Comparison of ENCODE assay signal across 17 cellular contexts in genomic region chr14:38948171-38948570, GRCh38.
DNase-seq lines count a peak whose midpoint lies in the region; ATAC-seq and TF ChIP-seq lines count a peak whose summit lies in the region.
"Had no signal": no experiment of that assay in that cellular context is flagged by ENCODE, and none has a peak within 500 bp of the region (broad histone marks: within the 10 kb centered on the region; RNA-seq: fewer than 3 reads in every experiment).

No MANE protein-coding gene starts in this region.

- no peaks in the 10 kb centered on the region for H3K36me3 ChIP-seq in osteoblast (ENCODE audit: insufficient read depth, low read length)
- H3K36me3 ChIP-seq: adrenal gland, gastroesophageal sphincter, spleen had no signal

- peaks cover 4% of the 10 kb centered on the region for H3K4me1 ChIP-seq in osteoblast (ENCODE audit: insufficient read depth, low read length)
- H3K4me1 ChIP-seq: adrenal gland, spleen had no signal

- ATAC-seq in GM18519 (IDR thresholded peaks at IDR 0.05; ENCODE audit: low FRiP score, unreplicated experiment) (no peak), GM18867 (IDR thresholded peaks at IDR 0.05; ENCODE audit: unreplicated experiment) (no peak)
- ATAC-seq: gastroesophageal sphincter had no signal

- H4K20me1 ChIP-seq in osteoblast (ENCODE audit: insufficient read depth, low read length): no peaks in the 10 kb centered on the region

- no peak overlapping the region for H2AFZ ChIP-seq in osteoblast (ENCODE audit: low read length)

- no peaks in the 10 kb centered on the region for H3K27me3 ChIP-seq in osteoblast (ENCODE audit: insufficient read depth, low read length)
- H3K27me3 ChIP-seq: adrenal gland, gastroesophageal sphincter, spleen had no signal

- H3K4me3 ChIP-seq in osteoblast (ENCODE audit: insufficient read depth, low read length): no peak overlapping the region
- H3K4me3 ChIP-seq: adrenal gland, gastroesophageal sphincter, spleen had no signal

- no peak overlapping the region for H3K4me2 ChIP-seq in osteoblast (ENCODE audit: insufficient read depth, low read length)

- H3K9me3 ChIP-seq in osteoblast (ENCODE audit: low read depth, low read length): no peaks in the 10 kb centered on the region
- H3K9me3 ChIP-seq: adrenal gland, gastroesophageal sphincter, spleen had no signal

- H3K79me2 ChIP-seq in osteoblast (ENCODE audit: insufficient read depth, low read length): no peaks in the 10 kb centered on the region

- DNase-seq in COLO829 (ENCODE audit: low spot score) (peak; percentile 40), NCI-H526 (lab: John Stamatoyannopoulos, UW) (peak; percentile 85 to 93), dedifferentiated amniotic fluid mesenchymal stem cell (ENCODE audit: extremely low spot score) (peak; percentile 20), middle frontal gyrus (ENCODE audit: extremely low spot score, low spot score) (peak; percentile 58), osteoblast (ENCODE audit: insufficient read length, low spot score, missing footprints) (no peak), glomerular visceral epithelial cell (ENCODE audit: extremely low spot score) (no peak)
- DNase-seq: activated CD4-positive, alpha-beta T cell treated with anti-CD3 and anti-CD28 coated beads, Interleukin-2, amount 10 ng/mL, durations not matched to agents 7 days and 5 days; activated T-cell treated with anti-CD3 and anti-CD28 coated beads, Interleukin-2, amount 50 U/mL, for 24 hours; adrenal gland; MV-4-11; occipital lobe; Right ventricle myocardium superior; spleen; T1000 had no signal

- no peak overlapping the region for H3K27ac ChIP-seq in osteoblast (ENCODE audit: low read depth, low read length)
- H3K27ac ChIP-seq: adrenal gland, gastroesophageal sphincter, spleen had no signal

- no peak for TF ChIP-seq CTCF in osteoblast (IDR thresholded peaks at IDR 0.05; ENCODE audit: extremely low read depth, low read depth, low read length)

Comparison
In these comparisons a context has a peak if more than half of its experiments do, and no peak if none do; other contexts are left out.
1. DNase-seq: peak in COLO829 (single experiment), NCI-H526 (2 of 2), dedifferentiated amniotic fluid mesenchymal stem cell (single experiment) and middle frontal gyrus (single experiment); none in osteoblast (single experiment) and glomerular visceral epithelial cell (single experiment).